In the genomic region with DNA sequence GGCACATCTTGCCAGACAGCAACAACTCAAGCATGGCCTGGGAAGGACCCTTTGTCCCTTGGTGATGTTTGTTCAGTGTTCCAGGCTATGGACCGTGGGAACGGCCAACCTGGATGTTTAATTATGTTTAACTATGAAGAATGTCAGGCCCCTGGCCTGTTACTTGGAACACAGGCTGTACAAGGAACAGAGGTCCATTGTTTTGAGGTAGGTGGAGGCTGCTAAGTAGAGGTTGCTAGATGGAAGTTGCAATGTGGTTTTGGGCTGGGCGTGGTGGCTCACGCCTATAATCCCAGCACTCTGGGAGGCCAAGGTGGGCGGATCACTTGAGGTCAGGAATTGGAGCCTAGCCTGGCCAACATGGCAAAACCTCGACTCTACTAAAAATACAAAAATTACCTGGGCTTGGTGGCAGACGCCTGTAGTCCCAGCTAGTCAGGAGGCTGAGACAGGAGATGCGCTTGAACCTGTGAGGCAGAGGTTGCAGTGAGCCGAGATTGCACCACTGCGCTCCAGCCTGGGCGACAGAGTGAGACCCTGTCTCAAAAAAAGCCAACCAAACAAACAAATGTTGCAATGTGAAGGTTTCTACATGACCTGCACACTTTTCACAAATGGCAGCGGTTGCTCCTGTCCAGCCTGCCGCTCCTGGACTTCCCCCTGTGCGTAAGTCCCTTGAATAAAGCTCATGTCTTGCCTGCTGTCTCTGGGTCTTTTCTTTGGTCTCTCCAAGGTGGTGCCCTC, we compare ENCODE assay signal across 1 cellular context.
TF ChIP-seq lines count a peak whose summit lies in the region.

No MANE protein-coding gene starts in this region.

TF ChIP-seq in H1, 55 proteins besides CTCF, POLR2A, EP300 and RAD21:
- TF ChIP-seq HDAC2 (IDR thresholded peaks at IDR 0.05; ENCODE audit: borderline replicate concordance in 1 of 2, low read depth in 2 of 2, low read length in 2 of 2), result no peak
